15 cellular contexts compared by ENCODE assay signal in the genomic region with DNA sequence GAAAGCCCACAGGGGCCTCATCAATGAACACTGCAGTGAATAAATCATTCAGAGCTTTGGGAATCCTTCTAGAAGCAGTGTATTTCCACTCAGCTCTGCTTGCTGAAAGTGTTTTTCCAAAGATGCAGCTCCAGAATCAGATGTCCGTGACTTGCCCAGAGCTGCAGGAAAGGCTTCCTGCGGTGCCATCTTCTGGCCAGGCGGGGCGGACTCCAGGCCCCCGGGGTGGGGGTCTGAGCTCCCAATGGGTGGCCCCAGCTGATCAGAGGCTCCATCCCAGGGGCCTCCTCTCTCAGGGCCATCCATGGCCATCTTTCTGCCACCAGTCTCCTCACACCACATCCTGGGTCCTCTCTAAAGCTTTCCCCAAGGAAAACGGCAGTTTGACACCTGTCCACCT.
"Had no signal": no experiment of that assay in that cellular context is flagged by ENCODE, and none has a peak within 500 bp of the region (broad histone marks: within the 10 kb centered on the region; RNA-seq: fewer than 3 reads in every experiment).

No MANE protein-coding gene starts in this region.

- H3K4me1 ChIP-seq: psoas muscle, right lobe of liver, suprapubic skin had no signal

- H3K36me3 ChIP-seq: colonic mucosa, heart left ventricle, right lobe of liver, suprapubic skin had no signal

- H3K36me3 Mint-ChIP-seq: natural killer cell, type B pancreatic cell had no signal

- H3K4me3 Mint-ChIP-seq: activated CD4-positive, alpha-beta T cell treated with anti-CD3 and anti-CD28 coated beads, Interleukin-2, amount 10 ng/mL, durations not matched to agents 24 days and 14 days; activated naive CD8-positive, alpha-beta T cell treated with anti-CD3 and anti-CD28 coated beads, Interleukin-2, amount 50 U/mL, for 24 hours; natural killer cell; type B pancreatic cell had no signal

- H3K27ac ChIP-seq: colonic mucosa, heart left ventricle, psoas muscle, right lobe of liver, suprapubic skin, VCaP had no signal

- H3K27ac Mint-ChIP-seq: activated CD4-positive, alpha-beta T cell treated with anti-CD3 and anti-CD28 coated beads, Interleukin-2, amount 10 ng/mL, durations not matched to agents 24 days and 14 days; activated naive CD8-positive, alpha-beta T cell treated with anti-CD3 and anti-CD28 coated beads, Interleukin-2, amount 50 U/mL, for 24 hours; natural killer cell; type B pancreatic cell had no signal

- DNase-seq: activated CD4-positive, alpha-beta T cell treated with anti-CD3 and anti-CD28 coated beads, Interleukin-2, amount 10 ng/mL, durations not matched to agents 24 days and 14 days; activated naive CD4-positive, alpha-beta T cell treated with Interleukin-2 at 50 U/mL for 16 hours; activated naive CD8-positive, alpha-beta T cell treated with anti-CD3 and anti-CD28 coated beads, Interleukin-2, amount 50 U/mL, for 24 hours; colonic mucosa; effector CD4-positive, alpha-beta T cell; foreskin melanocyte; heart left ventricle; natural killer cell; occipital lobe; psoas muscle; right lobe of liver; stimulated activated naive CD4-positive, alpha-beta T cell had no signal

- H3K9me3 ChIP-seq: colonic mucosa, heart left ventricle, psoas muscle, right lobe of liver, suprapubic skin had no signal

- ATAC-seq: activated naive CD8-positive, alpha-beta T cell treated with anti-CD3 and anti-CD28 coated beads, Interleukin-2, amount 50 U/mL, for 24 hours; psoas muscle had no signal

- H3K27me3 Mint-ChIP-seq: activated CD4-positive, alpha-beta T cell treated with anti-CD3 and anti-CD28 coated beads, Interleukin-2, amount 10 ng/mL, durations not matched to agents 24 days and 14 days; type B pancreatic cell had no signal

- H3K4me3 ChIP-seq: colonic mucosa, heart left ventricle, psoas muscle, right lobe of liver, suprapubic skin had no signal

- H3K4me1 Mint-ChIP-seq: activated CD4-positive, alpha-beta T cell treated with anti-CD3 and anti-CD28 coated beads, Interleukin-2, amount 10 ng/mL, durations not matched to agents 24 days and 14 days; activated naive CD8-positive, alpha-beta T cell treated with anti-CD3 and anti-CD28 coated beads, Interleukin-2, amount 50 U/mL, for 24 hours; natural killer cell had no signal

- H3K27me3 ChIP-seq: colonic mucosa, heart left ventricle, right lobe of liver, suprapubic skin had no signal

- H3K9me3 Mint-ChIP-seq: activated CD4-positive, alpha-beta T cell treated with anti-CD3 and anti-CD28 coated beads, Interleukin-2, amount 10 ng/mL, durations not matched to agents 24 days and 14 days; activated naive CD8-positive, alpha-beta T cell treated with anti-CD3 and anti-CD28 coated beads, Interleukin-2, amount 50 U/mL, for 24 hours; natural killer cell; type B pancreatic cell had no signal
